ENCODE assay signal across 8 cellular contexts in genomic region chr2:135985018-135985825, GRCh38. TPM values are rescaled to one million over a fixed set of nuclear protein-coding genes. Genes with fewer than 3 reads are reported as not detected.
DNase-seq lines count a peak whose midpoint lies in the region; ATAC-seq and TF ChIP-seq lines count a peak whose summit lies in the region.

Gene DARS1 (minus strand): TSS chr2:135985626. CDS start chr2:135985468, 158 bp downstream.

- H2AFZ ChIP-seq in H9 (ENCODE audit: low read length) = peak within 1 kb of the TSS; percentile 25

- peaks cover 4% of the 10 kb centered on the region for H3K23me2 ChIP-seq in H9 (ENCODE audit: insufficient read length, low read depth, low read length, poor library complexity, severe bottlenecking)

- H3K9me3 Mint-ChIP-seq in H9 (no peaks in the 10 kb centered on the region; a peak in 1 of 5 replicates), nephron (no peaks in the 10 kb centered on the region)

- no peak within 1 kb of the TSS for H3K56ac ChIP-seq in H9 (ENCODE audit: insufficient read length, low read depth, low read length)

- in situ Hi-C loops in G401 (cut with HindIII; ENCODE audit: low sequenced_read_pairs) = no loop called here

- peak; percentile 84 for TF ChIP-seq POLR2A in Raji (IDR thresholded peaks at IDR 0.05; ENCODE audit: insufficient read depth, low read depth, low read length)

- peak within 1 kb of the TSS; percentile 92 for H3K4me3 Mint-ChIP-seq in H9
- H3K4me3 Mint-ChIP-seq in nephron = peak within 1 kb of the TSS; percentile 94 to 98 (median 96)

- H3K27ac ChIP-seq in H9 (ENCODE audit: insufficient read length, low read depth, low read length) = peak within 1 kb of the TSS; percentile 61

- H3K14ac ChIP-seq in H9 (ENCODE audit: insufficient read depth, low read length) = peak within 1 kb of the TSS; percentile 90

- H3K4me1 Mint-ChIP-seq in H9 (peaks cover 14 to 24% of the 10 kb centered on the region in 2 experiments), nephron (peaks cover 23% of the 10 kb centered on the region)

- H2BK5ac ChIP-seq in H9 (ENCODE audit: insufficient read length, low read length) = no peak within 1 kb of the TSS

- no peak within 1 kb of the TSS for H4K8ac ChIP-seq in H9 (replicated peaks; ENCODE audit: insufficient read length, low read depth, low read length)

- no peak for TF ChIP-seq CTCF in H9 (conservative IDR thresholded peaks at IDR 0.05)
- TF ChIP-seq CTCF in fibroblast of the aortic adventitia (IDR thresholded peaks at IDR 0.05; ENCODE audit: insufficient read depth, low read length) = no peak
- TF ChIP-seq CTCF in nephron (IDR thresholded peaks at IDR 0.05; ENCODE audit: unreplicated experiment in 3 of 3) = no peak

- H3K79me2 ChIP-seq in H9 (ENCODE audit: insufficient read depth, low read length) = no peaks in the 10 kb centered on the region; the same call in 1 of the 2 replicates

- H3K27me3 Mint-ChIP-seq in H9 (ENCODE audit: low read depth) (no peaks in the 10 kb centered on the region; the same call in 1 of the 2 replicates), nephron (ENCODE audit: low read depth) (no peaks in the 10 kb centered on the region)

- H2AK5ac ChIP-seq in H9 (ENCODE audit: insufficient read length, low read length) = no peak within 1 kb of the TSS

- H3K23ac ChIP-seq in H9 (ENCODE audit: insufficient read length, low read depth, low read length) = no peak within 1 kb of the TSS

- peak within 1 kb of the TSS; percentile 95 to 99 (median 97) for H3K27ac Mint-ChIP-seq in H9
- peak within 1 kb of the TSS; percentile 88 to 99 (median 98) for H3K27ac Mint-ChIP-seq in nephron

- no peak within 1 kb of the TSS for H2BK12ac ChIP-seq in H9 (ENCODE audit: insufficient read length, low read depth, low read length)

- H2BK15ac ChIP-seq in H9 (ENCODE audit: low read depth, low read length) = no peak within 1 kb of the TSS

- no peaks in the 10 kb centered on the region for H3K9me3 ChIP-seq in H9 (ENCODE audit: control insufficient read depth, low read depth, low read length)

- peaks cover 12 to 26% (median 24%) of the 10 kb centered on the region in 3 experiments; a peak in 6 of 7 replicates for H3K36me3 Mint-ChIP-seq in H9 (ENCODE audit: insufficient read depth in 1 of 3, low read depth in 3 of 3)
- H3K36me3 Mint-ChIP-seq in nephron (ENCODE audit: low read depth) = peaks cover 22% of the 10 kb centered on the region

- H3T11ph ChIP-seq in H9 (ENCODE audit: low read length) = no peak within 1 kb of the TSS

- peak within 1 kb of the TSS; percentile 92 for H3K9ac ChIP-seq in H9 (ENCODE audit: extremely low read depth, insufficient read length, low read length)

- H3K4me1 ChIP-seq in H9 (ENCODE audit: insufficient read depth, low read length) = peaks cover 2% of the 10 kb centered on the region; the same call in 1 of the 2 replicates

- no peaks in the 10 kb centered on the region for H3K79me1 ChIP-seq in H9 (ENCODE audit: insufficient read depth, low read depth, low read length, poor library complexity, severe bottlenecking)

- H4K20me1 ChIP-seq in H9 (ENCODE audit: control insufficient read depth, insufficient read depth, insufficient read length) = no peaks in the 10 kb centered on the region

- H4K5ac ChIP-seq in H9 (ENCODE audit: insufficient read length, low read depth, low read length) = peak within 1 kb of the TSS; percentile 55

- no peak within 1 kb of the TSS for H2BK20ac ChIP-seq in H9 (ENCODE audit: low read depth, low read length, poor library complexity, severe bottlenecking)

- H3K4me2 ChIP-seq in H9 (ENCODE audit: insufficient read depth, insufficient read length, low read length) = peak within 1 kb of the TSS; percentile 97

- no peak within 1 kb of the TSS for H2BK120ac ChIP-seq in H9 (ENCODE audit: low read depth, low read length, poor library complexity, severe bottlenecking)

- H3K27me3 ChIP-seq in H9 (ENCODE audit: insufficient read depth, low read length) = no peaks in the 10 kb centered on the region

- H4K91ac ChIP-seq in H9 (ENCODE audit: insufficient read length, low read depth, low read length) = no peak within 1 kb of the TSS

- no CpG with 5 or more reads among the region's 64 CpGs for WGBS in H9 (ENCODE audit: extremely low coverage, insufficient read length, low lambda C conversion rate)

- H3K4ac ChIP-seq in H9 (ENCODE audit: low read depth, low read length) = no peak within 1 kb of the TSS

- DNase-seq in G401 (ENCODE audit: low spot score) (peak; percentile 86), H9 (peak; percentile 97), M059J (ENCODE audit: low read depth) (peak; percentile 93), fibroblast of the aortic adventitia (ENCODE audit: low read depth) (peak; percentile 90)
- DNase-seq in activated effector memory CD4-positive, alpha-beta T cell treated with anti-CD3 and anti-CD28 coated beads, Interleukin-2, amount 50 U/mL, for 16 hours = peak; percentile 91
- peak; percentile 89 for DNase-seq in stimulated activated naive CD8-positive, alpha-beta T cell treated with anti-CD3 and anti-CD28 coated beads, Interleukin-15, Interleukin-2, amounts not matched to agents 100 U/mL and 50 U/mL, for 24 hours

- peak; percentile 84 for ATAC-seq in stimulated activated naive CD8-positive, alpha-beta T cell treated with anti-CD3 and anti-CD28 coated beads, Interleukin-15, Interleukin-2, amounts not matched to agents 100 U/mL and 50 U/mL, for 24 hours

- H3K4me3 ChIP-seq in fibroblast of the aortic adventitia (ENCODE audit: low read depth, low read length) = peak within 1 kb of the TSS; percentile 95

- H3K18ac ChIP-seq in H9 (ENCODE audit: insufficient read length, low read depth, low read length) = peak within 1 kb of the TSS; percentile 90

RNA-seq across cellular contexts. Expression of gene DARS1, which starts in this region (rescaled TPM):
- 89.1 and 113 TPM in 2 replicates for total RNA-seq in G401 (2014; rRNA removed; shearing (Covaris generic))
- total RNA-seq in H9 (2021) (117 and 122 TPM in 2 replicates), fibroblast of the aortic adventitia (ENCODE audit: low replicate concordance) (89.0 and 98.2 TPM in 2 replicates)
- 141 and 143 TPM in 2 replicates for total RNA-seq in M059J (2014; rRNA removed; shearing (Covaris generic))

Comparison
In these comparisons a context has a peak if more than half of its experiments do, and no peak if none do; other contexts are left out.
1. Peak in every context shown above with its lines: DNase-seq, ATAC-seq, H3K4me3 ChIP-seq and H3K27ac ChIP-seq.